8 cellular contexts compared by ENCODE assay signal in the genomic region with DNA sequence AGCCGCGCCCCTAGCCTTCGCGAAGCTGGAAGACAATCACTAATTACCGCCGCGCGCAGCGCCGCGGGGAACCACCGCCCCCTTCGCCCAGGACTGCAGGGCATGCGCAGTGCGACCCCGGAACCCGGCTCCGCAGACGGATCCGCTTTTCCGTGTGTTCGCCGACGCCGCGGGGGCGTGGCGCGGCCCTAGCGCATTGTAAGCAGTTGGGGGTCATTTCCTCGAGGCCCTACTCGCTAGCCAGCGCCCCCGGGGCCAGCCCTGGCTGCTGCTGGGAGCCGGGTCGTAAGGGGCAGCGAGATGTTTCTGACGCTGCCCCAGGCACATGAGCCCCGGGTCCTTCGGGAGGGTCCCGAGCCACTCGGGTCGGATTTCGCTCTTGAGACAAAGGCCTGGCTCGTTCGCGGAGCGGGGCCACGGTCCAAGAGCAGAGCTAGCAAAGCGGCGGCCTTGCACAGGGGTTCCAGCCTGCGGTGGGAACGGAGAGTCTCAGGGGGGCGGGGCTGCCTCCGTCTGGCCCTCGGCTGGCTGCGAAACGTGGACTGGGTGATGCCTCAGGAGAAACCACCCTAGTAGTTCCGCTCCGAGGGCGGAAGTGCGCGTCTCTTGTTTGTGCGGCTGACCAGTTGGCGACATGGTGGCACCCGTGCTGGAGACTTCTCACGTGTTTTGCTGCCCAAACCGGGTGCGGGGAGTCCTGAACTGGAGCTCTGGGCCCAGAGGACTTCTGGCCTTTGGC. TPM values are rescaled to one million over a fixed set of nuclear protein-coding genes. Genes with fewer than 3 reads are reported as not detected.
DNase-seq lines count a peak whose midpoint lies in the region; ATAC-seq, FAIRE-seq and TF ChIP-seq lines count a peak whose summit lies in the region.

A gene with protein sequence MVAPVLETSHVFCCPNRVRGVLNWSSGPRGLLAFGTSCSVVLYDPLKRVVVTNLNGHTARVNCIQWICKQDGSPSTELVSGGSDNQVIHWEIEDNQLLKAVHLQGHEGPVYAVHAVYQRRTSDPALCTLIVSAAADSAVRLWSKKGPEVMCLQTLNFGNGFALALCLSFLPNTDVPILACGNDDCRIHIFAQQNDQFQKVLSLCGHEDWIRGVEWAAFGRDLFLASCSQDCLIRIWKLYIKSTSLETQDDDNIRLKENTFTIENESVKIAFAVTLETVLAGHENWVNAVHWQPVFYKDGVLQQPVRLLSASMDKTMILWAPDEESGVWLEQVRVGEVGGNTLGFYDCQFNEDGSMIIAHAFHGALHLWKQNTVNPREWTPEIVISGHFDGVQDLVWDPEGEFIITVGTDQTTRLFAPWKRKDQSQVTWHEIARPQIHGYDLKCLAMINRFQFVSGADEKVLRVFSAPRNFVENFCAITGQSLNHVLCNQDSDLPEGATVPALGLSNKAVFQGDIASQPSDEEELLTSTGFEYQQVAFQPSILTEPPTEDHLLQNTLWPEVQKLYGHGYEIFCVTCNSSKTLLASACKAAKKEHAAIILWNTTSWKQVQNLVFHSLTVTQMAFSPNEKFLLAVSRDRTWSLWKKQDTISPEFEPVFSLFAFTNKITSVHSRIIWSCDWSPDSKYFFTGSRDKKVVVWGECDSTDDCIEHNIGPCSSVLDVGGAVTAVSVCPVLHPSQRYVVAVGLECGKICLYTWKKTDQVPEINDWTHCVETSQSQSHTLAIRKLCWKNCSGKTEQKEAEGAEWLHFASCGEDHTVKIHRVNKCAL (plus strand): TSS at position 600 of the 739 bp plus-strand sequence. CDS start 35 bp downstream, at position 635.
A gene with protein sequence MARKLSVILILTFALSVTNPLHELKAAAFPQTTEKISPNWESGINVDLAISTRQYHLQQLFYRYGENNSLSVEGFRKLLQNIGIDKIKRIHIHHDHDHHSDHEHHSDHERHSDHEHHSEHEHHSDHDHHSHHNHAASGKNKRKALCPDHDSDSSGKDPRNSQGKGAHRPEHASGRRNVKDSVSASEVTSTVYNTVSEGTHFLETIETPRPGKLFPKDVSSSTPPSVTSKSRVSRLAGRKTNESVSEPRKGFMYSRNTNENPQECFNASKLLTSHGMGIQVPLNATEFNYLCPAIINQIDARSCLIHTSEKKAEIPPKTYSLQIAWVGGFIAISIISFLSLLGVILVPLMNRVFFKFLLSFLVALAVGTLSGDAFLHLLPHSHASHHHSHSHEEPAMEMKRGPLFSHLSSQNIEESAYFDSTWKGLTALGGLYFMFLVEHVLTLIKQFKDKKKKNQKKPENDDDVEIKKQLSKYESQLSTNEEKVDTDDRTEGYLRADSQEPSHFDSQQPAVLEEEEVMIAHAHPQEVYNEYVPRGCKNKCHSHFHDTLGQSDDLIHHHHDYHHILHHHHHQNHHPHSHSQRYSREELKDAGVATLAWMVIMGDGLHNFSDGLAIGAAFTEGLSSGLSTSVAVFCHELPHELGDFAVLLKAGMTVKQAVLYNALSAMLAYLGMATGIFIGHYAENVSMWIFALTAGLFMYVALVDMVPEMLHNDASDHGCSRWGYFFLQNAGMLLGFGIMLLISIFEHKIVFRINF (minus strand): TSS at position 41 of the 739 bp plus-strand sequence. CDS start 2,333 bp downstream, outside the sequence.

- peak within 1 kb of the TSS; percentile 80 for H3K4me2 ChIP-seq in neuronal stem cell (ENCODE audit: insufficient read depth, low read length, poor library complexity, severe bottlenecking)

- H2BK120ac ChIP-seq in neuronal stem cell (ENCODE audit: low read depth, low read length), result no peak within 1 kb of the TSS

- DNase-seq in NB4 (ENCODE audit: low read depth), result peak; percentile 96
- DNase-seq in SK-N-DZ (ENCODE audit: low spot score), result peak; percentile 95
- peak; percentile 94 for DNase-seq in activated naive CD4-positive, alpha-beta T cell treated with anti-CD3 and anti-CD28 coated beads for 36 hours
- DNase-seq in frontal cortex (ENCODE audit: low spot score in 2 of 2), result peak; percentile 89 to 92
- DNase-seq in neuronal stem cell (ENCODE audit: low spot score), result peak; percentile 97

- peak within 1 kb of the TSS; percentile 100 for H2AFZ ChIP-seq in neuronal stem cell (ENCODE audit: low read length)

- peak within 1 kb of the TSS; percentile 96 for H3K23ac ChIP-seq in neuronal stem cell (ENCODE audit: low read depth, low read length, poor library complexity)

- H3K27me3 ChIP-seq in neuronal stem cell (ENCODE audit: control insufficient read depth in 3 of 3, insufficient read depth in 3 of 3, low read depth in 1 of 3, low read length in 3 of 3), result no peaks in the 10 kb centered on the region
- no peaks in the 10 kb centered on the region for H3K27me3 ChIP-seq in subcutaneous abdominal adipose tissue (ENCODE audit: control insufficient read depth in 5 of 5, insufficient read depth in 4 of 5, low read length in 5 of 5)

- H3K27ac ChIP-seq in neuronal stem cell (replicated peaks; ENCODE audit: low read length) (peak within 1 kb of the TSS; percentile 97), subcutaneous abdominal adipose tissue (ENCODE audit: low read depth, low read length) (peak within 1 kb of the TSS; percentile 97)

- peaks cover 0 to 8% of the 10 kb centered on the region in 2 donors for H3K4me1 ChIP-seq in neuronal stem cell (ENCODE audit: control insufficient read depth in 2 of 2, insufficient read depth in 1 of 2, low read depth in 1 of 2, low read length in 2 of 2)
- H3K4me1 ChIP-seq in subcutaneous abdominal adipose tissue (ENCODE audit: control insufficient read depth in 5 of 5, insufficient read depth in 5 of 5, low read length in 5 of 5), result peaks cover 12 to 46% (median 38%) of the 10 kb centered on the region in 5 donors

- peaks cover 5% of the 10 kb centered on the region for H3K79me1 ChIP-seq in neuronal stem cell (ENCODE audit: low read depth, low read length)

- intact Hi-C loops in activated naive CD4-positive, alpha-beta T cell treated with anti-CD3 and anti-CD28 coated beads for 36 hours (cut with micrococcal nuclease), result loop anchor here (1.0 to 10.0 kb wide), 13 partner anchors 33 to 1085 kb away; a partner anchor contains a TSS

- peak within 1 kb of the TSS; percentile 91 for H3K4me3 Mint-ChIP-seq in activated naive CD4-positive, alpha-beta T cell treated with anti-CD3 and anti-CD28 coated beads for 36 hours

- no peaks in the 10 kb centered on the region for H3K27me3 Mint-ChIP-seq in activated naive CD4-positive, alpha-beta T cell treated with anti-CD3 and anti-CD28 coated beads for 36 hours (ENCODE audit: low read depth)

- peak within 1 kb of the TSS; percentile 97 for H3K4me3 ChIP-seq in GM08714 (ENCODE audit: low read length)
- peak within 1 kb of the TSS; percentile 86 for H3K4me3 ChIP-seq in NB4 (ENCODE audit: low read depth, low read length)
- H3K4me3 ChIP-seq in neuronal stem cell (ENCODE audit: low read length in 2 of 2), result peak within 1 kb of the TSS; percentile 93 to 97
- peak within 1 kb of the TSS; percentile 90 to 99 (median 98) for H3K4me3 ChIP-seq in subcutaneous abdominal adipose tissue (ENCODE audit: low read depth in 1 of 5, low read length in 5 of 5)

- peak within 1 kb of the TSS; percentile 91 for H2BK5ac ChIP-seq in neuronal stem cell (ENCODE audit: low read length)

- TF ChIP-seq POLR2A in NB4 (IDR thresholded peaks at IDR 0.05; ENCODE audit: extremely low read depth, insufficient read length), result peak; percentile 77

- peaks cover 15 to 55% of the 10 kb centered on the region in 2 donors for H3K36me3 ChIP-seq in neuronal stem cell (replicated peaks in 1 of 2; ENCODE audit: control insufficient read depth in 2 of 2, insufficient read depth in 2 of 2, low read length in 2 of 2)
- H3K36me3 ChIP-seq in subcutaneous abdominal adipose tissue (ENCODE audit: control insufficient read depth in 5 of 5, insufficient read depth in 5 of 5, low read length in 5 of 5), result peaks cover 2 to 19% (median 8%) of the 10 kb centered on the region in 5 donors

- no peak within 1 kb of the TSS for H4K91ac ChIP-seq in neuronal stem cell (ENCODE audit: low read depth, low read length, poor library complexity)

- peak; percentile 95 for ATAC-seq in HG02571 (IDR thresholded peaks at IDR 0.05; ENCODE audit: unreplicated experiment)

- CTCF ChIA-PET in activated naive CD4-positive, alpha-beta T cell treated with anti-CD3 and anti-CD28 coated beads for 36 hours (lab: Charles Lee), result interaction anchor here (1.4 to 1.6 kb wide), 2 partner anchors 10 to 112 kb away, joined by 3 to 4 read pairs; no protein-coding TSS in a partner anchor

- peak within 1 kb of the TSS; percentile 98 for H3K18ac ChIP-seq in neuronal stem cell (ENCODE audit: low read length)

- no peaks in the 10 kb centered on the region for H3K9me3 Mint-ChIP-seq in activated naive CD4-positive, alpha-beta T cell treated with anti-CD3 and anti-CD28 coated beads for 36 hours

- H3K27ac Mint-ChIP-seq in activated naive CD4-positive, alpha-beta T cell treated with anti-CD3 and anti-CD28 coated beads for 36 hours, result peak within 1 kb of the TSS; percentile 92

- FAIRE-seq in frontal cortex (lab: Jason Lieb, UNC), result no peak

- no peak within 1 kb of the TSS for H4K8ac ChIP-seq in neuronal stem cell (ENCODE audit: low read depth, low read length)

- peaks cover 20% of the 10 kb centered on the region for H3K36me3 Mint-ChIP-seq in activated naive CD4-positive, alpha-beta T cell treated with anti-CD3 and anti-CD28 coated beads for 36 hours (ENCODE audit: low read depth)

- H2BK15ac ChIP-seq in neuronal stem cell (ENCODE audit: low read length), result peak within 1 kb of the TSS; percentile 68

- H2BK12ac ChIP-seq in neuronal stem cell (ENCODE audit: low read length), result no peak within 1 kb of the TSS

- TF ChIP-seq CTCF in NB4 (IDR thresholded peaks at IDR 0.05; ENCODE audit: low read depth, low read length), result no peak

- no peak within 1 kb of the TSS for H3K4ac ChIP-seq in neuronal stem cell (ENCODE audit: low read length)

- no peaks in the 10 kb centered on the region for H3K9me3 ChIP-seq in neuronal stem cell (replicated peaks in 1 of 2; ENCODE audit: control insufficient read depth in 2 of 2, insufficient read depth in 1 of 2, low read depth in 1 of 2, low read length in 2 of 2)
- H3K9me3 ChIP-seq in subcutaneous abdominal adipose tissue (ENCODE audit: control insufficient read depth in 5 of 5, low read length in 5 of 5), result no peaks in the 10 kb centered on the region

- H3K14ac ChIP-seq in neuronal stem cell (ENCODE audit: low read length), result peak within 1 kb of the TSS; percentile 85

- no CpG with 5 or more reads among the region's 69 CpGs for WGBS in neuronal stem cell (ENCODE audit: extremely low coverage in 2 of 2, insufficient read length in 2 of 2, insufficient replicate concordance in 1 of 2), 2 donors

- H2AK5ac ChIP-seq in neuronal stem cell (ENCODE audit: low read depth, low read length), result peak within 1 kb of the TSS; percentile 70

- H3K9ac ChIP-seq in neuronal stem cell (ENCODE audit: low read depth, low read length, poor library complexity), result peak within 1 kb of the TSS; percentile 94
- H3K9ac ChIP-seq in subcutaneous abdominal adipose tissue (ENCODE audit: low read length in 5 of 5), result peak within 1 kb of the TSS; percentile 92 to 98 (median 97)

- H3K4me1 Mint-ChIP-seq in activated naive CD4-positive, alpha-beta T cell treated with anti-CD3 and anti-CD28 coated beads for 36 hours (ENCODE audit: low read depth), result peaks cover 61% of the 10 kb centered on the region

RNA-seq across cellular contexts. Expression of the first gene that starts in this region (rescaled TPM):
- 87.2 and 95.2 TPM in 2 replicates for polyA plus RNA-seq in SK-N-DZ (2014; cell fraction: cytosol; rRNA removed)
- polyA plus RNA-seq in SK-N-DZ (2014; cell fraction: nucleus; rRNA removed), result 113 and 126 TPM in 2 replicates
- total RNA-seq in activated naive CD4-positive, alpha-beta T cell treated with anti-CD3 and anti-CD28 coated beads for 36 hours, result 10 to 100 TPM; 90.1 to 92.0 TPM
- 143 TPM for total RNA-seq in frontal cortex
- polyA plus RNA-seq in neuronal stem cell (2013, experiment 1 of 2), result 64.1 TPM
- polyA plus RNA-seq in neuronal stem cell (2013, experiment 2 of 2), result 65.3 TPM

RNA-seq across cellular contexts. Expression of the second gene that starts in this region (rescaled TPM):
- 141 and 161 TPM in 2 replicates for polyA plus RNA-seq in SK-N-DZ (2014; cell fraction: cytosol; rRNA removed)
- polyA plus RNA-seq in SK-N-DZ (2014; cell fraction: nucleus; rRNA removed), result 63.8 and 68.6 TPM in 2 replicates
- 10 to 100 TPM; 15.4 to 15.7 TPM for total RNA-seq in activated naive CD4-positive, alpha-beta T cell treated with anti-CD3 and anti-CD28 coated beads for 36 hours
- 231 TPM for total RNA-seq in frontal cortex
- polyA plus RNA-seq in neuronal stem cell (2013, experiment 1 of 2), result 55.3 TPM
- 56.0 TPM for polyA plus RNA-seq in neuronal stem cell (2013, experiment 2 of 2)

Comparison
In these comparisons a context has a peak if more than half of its experiments do, and no peak if none do; other contexts are left out.
1. Peak in every context shown above with its lines: DNase-seq, ATAC-seq, H3K4me3 ChIP-seq and H3K27ac ChIP-seq.
2. RNA of the second gene that starts in this region (total RNA-seq): 231 TPM in frontal cortex (single experiment); 15.4 to 15.7 TPM in activated naive CD4-positive, alpha-beta T cell treated with anti-CD3 and anti-CD28 coated beads for 36 hours; every median in the first group is over 10 times any median in the second.